Comparison of ENCODE assay signal across 11 cellular contexts in genomic region chr12:93851245-93851665, GRCh38.
DNase-seq lines count a peak whose midpoint lies in the region; ATAC-seq lines count a peak whose summit lies in the region.
"Had no signal": no experiment of that assay in that cellular context is flagged by ENCODE, and none has a peak within 500 bp of the region (broad histone marks: within the 10 kb centered on the region; RNA-seq: fewer than 3 reads in every experiment).

No MANE protein-coding gene starts in this region.

- peaks cover 66% of the 10 kb centered on the region for H3K4me1 Mint-ChIP-seq in activated CD8-positive, alpha-beta memory T cell treated with anti-CD3 and anti-CD28 coated beads, Interleukin-2, amount 10 ng/mL, durations not matched to agents 7 days and 5 days
- peaks cover 77% of the 10 kb centered on the region for H3K4me1 Mint-ChIP-seq in activated T-helper 1 cell treated with anti-CD3 and anti-CD28 coated beads, Interleukin-12 subunit alpha, Interleukin-12 subunit beta, Interleukin-2, Interleukin-4 antibody, amounts not matched to agents 30 ng/mL and 10 ng/mL and 1 ng/mL, durations not matched to agents 14 hours and 24 hours and 36 hours (ENCODE audit: low read depth)

- CTCF ChIA-PET in activated CD8-positive, alpha-beta memory T cell treated with anti-CD3 and anti-CD28 coated beads, Interleukin-2, amount 10 ng/mL, durations not matched to agents 7 days and 5 days (lab: Charles Lee): interaction anchor here (1.0 to 1.8 kb wide), 2 partner anchors 127 to 250 kb away, joined by 3 to 15 read pairs; no protein-coding TSS in a partner anchor

- peaks cover 15% of the 10 kb centered on the region for H3K27me3 Mint-ChIP-seq in activated CD8-positive, alpha-beta memory T cell treated with anti-CD3 and anti-CD28 coated beads, Interleukin-2, amount 10 ng/mL, durations not matched to agents 7 days and 5 days
- H3K27me3 Mint-ChIP-seq in activated T-helper 1 cell treated with anti-CD3 and anti-CD28 coated beads, Interleukin-12 subunit alpha, Interleukin-12 subunit beta, Interleukin-2, Interleukin-4 antibody, amounts not matched to agents 30 ng/mL and 10 ng/mL and 1 ng/mL, durations not matched to agents 14 hours and 24 hours and 36 hours (ENCODE audit: insufficient read depth): no peaks in the 10 kb centered on the region

- peak; percentile 70 for ATAC-seq in activated CD8-positive, alpha-beta memory T cell treated with anti-CD3 and anti-CD28 coated beads, Interleukin-2, amount 10 ng/mL, durations not matched to agents 7 days and 5 days
- ATAC-seq in GM19463 (IDR thresholded peaks at IDR 0.05; ENCODE audit: unreplicated experiment): no peak
- ATAC-seq in GM19395 (IDR thresholded peaks at IDR 0.05; ENCODE audit: unreplicated experiment): no peak
- ATAC-seq: left lobe of liver, Panc1 had no signal

- intact Hi-C loops in activated T-helper 1 cell treated with anti-CD3 and anti-CD28 coated beads, Interleukin-12 subunit alpha, Interleukin-12 subunit beta, Interleukin-2, Interleukin-4 antibody, amounts not matched to agents 30 ng/mL and 10 ng/mL and 1 ng/mL, durations not matched to agents 14 hours and 24 hours and 36 hours (cut with micrococcal nuclease): no loop called here

- peaks cover 13% of the 10 kb centered on the region for H3K36me3 Mint-ChIP-seq in activated CD8-positive, alpha-beta memory T cell treated with anti-CD3 and anti-CD28 coated beads, Interleukin-2, amount 10 ng/mL, durations not matched to agents 7 days and 5 days
- peaks cover 20% of the 10 kb centered on the region for H3K36me3 Mint-ChIP-seq in activated T-helper 1 cell treated with anti-CD3 and anti-CD28 coated beads, Interleukin-12 subunit alpha, Interleukin-12 subunit beta, Interleukin-2, Interleukin-4 antibody, amounts not matched to agents 30 ng/mL and 10 ng/mL and 1 ng/mL, durations not matched to agents 14 hours and 24 hours and 36 hours (ENCODE audit: low read depth)

- peak overlapping the region; percentile 24 for H3K4me3 Mint-ChIP-seq in activated CD8-positive, alpha-beta memory T cell treated with anti-CD3 and anti-CD28 coated beads, Interleukin-2, amount 10 ng/mL, durations not matched to agents 7 days and 5 days
- peak overlapping the region; percentile 45 for H3K4me3 Mint-ChIP-seq in activated T-helper 1 cell treated with anti-CD3 and anti-CD28 coated beads, Interleukin-12 subunit alpha, Interleukin-12 subunit beta, Interleukin-2, Interleukin-4 antibody, amounts not matched to agents 30 ng/mL and 10 ng/mL and 1 ng/mL, durations not matched to agents 14 hours and 24 hours and 36 hours

- H3K27ac Mint-ChIP-seq in activated CD8-positive, alpha-beta memory T cell treated with anti-CD3 and anti-CD28 coated beads, Interleukin-2, amount 10 ng/mL, durations not matched to agents 7 days and 5 days: peak overlapping the region; percentile 79
- H3K27ac Mint-ChIP-seq in activated T-helper 1 cell treated with anti-CD3 and anti-CD28 coated beads, Interleukin-12 subunit alpha, Interleukin-12 subunit beta, Interleukin-2, Interleukin-4 antibody, amounts not matched to agents 30 ng/mL and 10 ng/mL and 1 ng/mL, durations not matched to agents 14 hours and 24 hours and 36 hours: peak overlapping the region; percentile 1

- peaks cover 3% of the 10 kb centered on the region for H3K9me3 Mint-ChIP-seq in activated CD8-positive, alpha-beta memory T cell treated with anti-CD3 and anti-CD28 coated beads, Interleukin-2, amount 10 ng/mL, durations not matched to agents 7 days and 5 days (ENCODE audit: low read depth)
- H3K9me3 Mint-ChIP-seq in activated T-helper 1 cell treated with anti-CD3 and anti-CD28 coated beads, Interleukin-12 subunit alpha, Interleukin-12 subunit beta, Interleukin-2, Interleukin-4 antibody, amounts not matched to agents 30 ng/mL and 10 ng/mL and 1 ng/mL, durations not matched to agents 14 hours and 24 hours and 36 hours: peaks cover 18% of the 10 kb centered on the region

- peak; percentile 90 for DNase-seq in activated CD8-positive, alpha-beta memory T cell treated with anti-CD3 and anti-CD28 coated beads, Interleukin-2, amount 10 ng/mL, durations not matched to agents 7 days and 5 days
- DNase-seq in activated CD8-positive, alpha-beta memory T cell treated with anti-CD3 and anti-CD28 coated beads, Interleukin-2, amount 50 U/mL, for 4 hours: no peak
- peak; percentile 47 to 54 for DNase-seq in Kasumi-1 (lab: John Stamatoyannopoulos, UW)
- DNase-seq in activated T-helper 1 cell treated with anti-CD3 and anti-CD28 coated beads, Interleukin-12 subunit alpha, Interleukin-12 subunit beta, Interleukin-2, Interleukin-4 antibody, amounts not matched to agents 30 ng/mL and 10 ng/mL and 1 ng/mL, durations not matched to agents 14 hours and 24 hours and 36 hours (ENCODE audit: low spot score): peak; percentile 49
- peak; percentile 48 for DNase-seq in stimulated activated CD8-positive, alpha-beta memory T cell treated with anti-CD3 and anti-CD28 coated beads, Interleukin-4, amount 100 ng/mL, for 48 hours
- no peak for DNase-seq in COLO668 (lab: John Stamatoyannopoulos, UW; ENCODE audit: unreplicated experiment)
- DNase-seq: DMS79 treated with DMSO at 0.1 percent for 48 hours had no signal

Comparison
In these comparisons a context has a peak if more than half of its experiments do, and no peak if none do; other contexts are left out.
1. DNase-seq: peak in activated CD8-positive, alpha-beta memory T cell treated with anti-CD3 and anti-CD28 coated beads, Interleukin-2, amount 10 ng/mL, durations not matched to agents 7 days and 5 days (single experiment), Kasumi-1 (2 of 2), activated T-helper 1 cell treated with anti-CD3 and anti-CD28 coated beads, Interleukin-12 subunit alpha, Interleukin-12 subunit beta, Interleukin-2, Interleukin-4 antibody, amounts not matched to agents 30 ng/mL and 10 ng/mL and 1 ng/mL, durations not matched to agents 14 hours and 24 hours and 36 hours (single experiment) and stimulated activated CD8-positive, alpha-beta memory T cell treated with anti-CD3 and anti-CD28 coated beads, Interleukin-4, amount 100 ng/mL, for 48 hours (single experiment); none in activated CD8-positive, alpha-beta memory T cell treated with anti-CD3 and anti-CD28 coated beads, Interleukin-2, amount 50 U/mL, for 4 hours (single experiment) and COLO668 (single experiment).